In the genomic region with DNA sequence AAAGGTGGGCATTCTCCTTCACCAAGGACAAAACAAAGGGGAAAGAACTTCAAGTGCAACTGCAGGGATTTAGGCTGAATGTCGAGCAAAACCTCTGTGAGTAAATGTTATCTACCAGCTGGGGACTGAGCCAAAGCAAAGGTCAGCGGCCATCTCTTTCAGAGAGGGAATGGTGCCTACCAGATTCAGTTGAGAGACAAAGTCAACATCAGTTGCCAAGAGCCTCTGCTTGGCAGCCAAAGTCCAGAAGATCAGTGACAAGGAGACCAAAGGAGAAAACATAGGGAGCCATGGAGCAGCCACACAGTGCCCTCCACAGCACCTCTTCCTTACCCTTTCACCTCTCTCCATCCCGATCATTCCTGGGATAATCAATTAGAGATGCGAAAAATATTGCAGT, we compare ENCODE assay signal across 1 cellular context.
TF ChIP-seq lines count a peak whose summit lies in the region.

No MANE protein-coding gene starts in this region.

TF ChIP-seq in HepG2, 621 proteins besides CTCF, POLR2A, EP300 and RAD21 (continued from another document and continues in another):
- TF ChIP-seq, protein P1, sequence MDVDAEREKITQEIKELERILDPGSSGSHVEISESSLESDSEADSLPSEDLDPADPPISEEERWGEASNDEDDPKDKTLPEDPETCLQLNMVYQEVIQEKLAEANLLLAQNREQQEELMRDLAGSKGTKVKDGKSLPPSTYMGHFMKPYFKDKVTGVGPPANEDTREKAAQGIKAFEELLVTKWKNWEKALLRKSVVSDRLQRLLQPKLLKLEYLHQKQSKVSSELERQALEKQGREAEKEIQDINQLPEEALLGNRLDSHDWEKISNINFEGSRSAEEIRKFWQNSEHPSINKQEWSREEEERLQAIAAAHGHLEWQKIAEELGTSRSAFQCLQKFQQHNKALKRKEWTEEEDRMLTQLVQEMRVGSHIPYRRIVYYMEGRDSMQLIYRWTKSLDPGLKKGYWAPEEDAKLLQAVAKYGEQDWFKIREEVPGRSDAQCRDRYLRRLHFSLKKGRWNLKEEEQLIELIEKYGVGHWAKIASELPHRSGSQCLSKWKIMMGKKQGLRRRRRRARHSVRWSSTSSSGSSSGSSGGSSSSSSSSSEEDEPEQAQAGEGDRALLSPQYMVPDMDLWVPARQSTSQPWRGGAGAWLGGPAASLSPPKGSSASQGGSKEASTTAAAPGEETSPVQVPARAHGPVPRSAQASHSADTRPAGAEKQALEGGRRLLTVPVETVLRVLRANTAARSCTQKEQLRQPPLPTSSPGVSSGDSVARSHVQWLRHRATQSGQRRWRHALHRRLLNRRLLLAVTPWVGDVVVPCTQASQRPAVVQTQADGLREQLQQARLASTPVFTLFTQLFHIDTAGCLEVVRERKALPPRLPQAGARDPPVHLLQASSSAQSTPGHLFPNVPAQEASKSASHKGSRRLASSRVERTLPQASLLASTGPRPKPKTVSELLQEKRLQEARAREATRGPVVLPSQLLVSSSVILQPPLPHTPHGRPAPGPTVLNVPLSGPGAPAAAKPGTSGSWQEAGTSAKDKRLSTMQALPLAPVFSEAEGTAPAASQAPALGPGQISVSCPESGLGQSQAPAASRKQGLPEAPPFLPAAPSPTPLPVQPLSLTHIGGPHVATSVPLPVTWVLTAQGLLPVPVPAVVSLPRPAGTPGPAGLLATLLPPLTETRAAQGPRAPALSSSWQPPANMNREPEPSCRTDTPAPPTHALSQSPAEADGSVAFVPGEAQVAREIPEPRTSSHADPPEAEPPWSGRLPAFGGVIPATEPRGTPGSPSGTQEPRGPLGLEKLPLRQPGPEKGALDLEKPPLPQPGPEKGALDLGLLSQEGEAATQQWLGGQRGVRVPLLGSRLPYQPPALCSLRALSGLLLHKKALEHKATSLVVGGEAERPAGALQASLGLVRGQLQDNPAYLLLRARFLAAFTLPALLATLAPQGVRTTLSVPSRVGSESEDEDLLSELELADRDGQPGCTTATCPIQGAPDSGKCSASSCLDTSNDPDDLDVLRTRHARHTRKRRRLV (CRISPR knock-in tag; IDR thresholded peaks at IDR 0.05), result no peak
- no peak for TF ChIP-seq ADNP (CRISPR knock-in tag; IDR thresholded peaks at IDR 0.05)
- TF ChIP-seq MBD4 (IDR thresholded peaks at IDR 0.05; ENCODE audit: borderline replicate concordance, low read length), result no peak
- no peak for TF ChIP-seq ZBTB8A (CRISPR knock-in tag; IDR thresholded peaks at IDR 0.05; ENCODE audit: borderline replicate concordance, low read depth)
- no peak for TF ChIP-seq ZKSCAN1 (IDR thresholded peaks at IDR 0.05; ENCODE audit: low read length)
- no peak for TF ChIP-seq ZNF652 (CRISPR knock-in tag; IDR thresholded peaks at IDR 0.05; ENCODE audit: borderline replicate concordance, low read depth)
- no peak for TF ChIP-seq ZNF816 (CRISPR knock-in tag; IDR thresholded peaks at IDR 0.05; ENCODE audit: borderline replicate concordance)
- no peak for TF ChIP-seq ZNF569 (CRISPR knock-in tag; IDR thresholded peaks at IDR 0.05; ENCODE audit: borderline replicate concordance)
- TF ChIP-seq, protein P2, sequence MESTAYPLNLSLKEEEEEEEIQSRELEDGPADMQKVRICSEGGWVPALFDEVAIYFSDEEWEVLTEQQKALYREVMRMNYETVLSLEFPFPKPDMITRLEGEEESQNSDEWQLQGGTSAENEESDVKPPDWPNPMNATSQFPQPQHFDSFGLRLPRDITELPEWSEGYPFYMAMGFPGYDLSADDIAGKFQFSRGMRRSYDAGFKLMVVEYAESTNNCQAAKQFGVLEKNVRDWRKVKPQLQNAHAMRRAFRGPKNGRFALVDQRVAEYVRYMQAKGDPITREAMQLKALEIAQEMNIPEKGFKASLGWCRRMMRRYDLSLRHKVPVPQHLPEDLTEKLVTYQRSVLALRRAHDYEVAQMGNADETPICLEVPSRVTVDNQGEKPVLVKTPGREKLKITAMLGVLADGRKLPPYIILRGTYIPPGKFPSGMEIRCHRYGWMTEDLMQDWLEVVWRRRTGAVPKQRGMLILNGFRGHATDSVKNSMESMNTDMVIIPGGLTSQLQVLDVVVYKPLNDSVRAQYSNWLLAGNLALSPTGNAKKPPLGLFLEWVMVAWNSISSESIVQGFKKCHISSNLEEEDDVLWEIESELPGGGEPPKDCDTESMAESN (CRISPR knock-in tag; conservative IDR thresholded peaks at IDR 0.05), result no peak
- TF ChIP-seq ERF (CRISPR knock-in tag; IDR thresholded peaks at IDR 0.05), result no peak
- no peak for TF ChIP-seq ZNF547 (CRISPR knock-in tag; IDR thresholded peaks at IDR 0.05)
- TF ChIP-seq, protein P3, sequence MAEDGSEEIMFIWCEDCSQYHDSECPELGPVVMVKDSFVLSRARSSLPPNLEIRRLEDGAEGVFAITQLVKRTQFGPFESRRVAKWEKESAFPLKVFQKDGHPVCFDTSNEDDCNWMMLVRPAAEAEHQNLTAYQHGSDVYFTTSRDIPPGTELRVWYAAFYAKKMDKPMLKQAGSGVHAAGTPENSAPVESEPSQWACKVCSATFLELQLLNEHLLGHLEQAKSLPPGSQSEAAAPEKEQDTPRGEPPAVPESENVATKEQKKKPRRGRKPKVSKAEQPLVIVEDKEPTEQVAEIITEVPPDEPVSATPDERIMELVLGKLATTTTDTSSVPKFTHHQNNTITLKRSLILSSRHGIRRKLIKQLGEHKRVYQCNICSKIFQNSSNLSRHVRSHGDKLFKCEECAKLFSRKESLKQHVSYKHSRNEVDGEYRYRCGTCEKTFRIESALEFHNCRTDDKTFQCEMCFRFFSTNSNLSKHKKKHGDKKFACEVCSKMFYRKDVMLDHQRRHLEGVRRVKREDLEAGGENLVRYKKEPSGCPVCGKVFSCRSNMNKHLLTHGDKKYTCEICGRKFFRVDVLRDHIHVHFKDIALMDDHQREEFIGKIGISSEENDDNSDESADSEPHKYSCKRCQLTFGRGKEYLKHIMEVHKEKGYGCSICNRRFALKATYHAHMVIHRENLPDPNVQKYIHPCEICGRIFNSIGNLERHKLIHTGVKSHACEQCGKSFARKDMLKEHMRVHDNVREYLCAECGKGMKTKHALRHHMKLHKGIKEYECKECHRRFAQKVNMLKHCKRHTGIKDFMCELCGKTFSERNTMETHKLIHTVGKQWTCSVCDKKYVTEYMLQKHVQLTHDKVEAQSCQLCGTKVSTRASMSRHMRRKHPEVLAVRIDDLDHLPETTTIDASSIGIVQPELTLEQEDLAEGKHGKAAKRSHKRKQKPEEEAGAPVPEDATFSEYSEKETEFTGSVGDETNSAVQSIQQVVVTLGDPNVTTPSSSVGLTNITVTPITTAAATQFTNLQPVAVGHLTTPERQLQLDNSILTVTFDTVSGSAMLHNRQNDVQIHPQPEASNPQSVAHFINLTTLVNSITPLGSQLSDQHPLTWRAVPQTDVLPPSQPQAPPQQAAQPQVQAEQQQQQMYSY (CRISPR knock-in tag; IDR thresholded peaks at IDR 0.05), result no peak
- TF ChIP-seq ZNF205 (CRISPR knock-in tag; IDR thresholded peaks at IDR 0.05), result 0 out of 2 replicates have a peak, but pooled peaks have one; percentile 54
- TF ChIP-seq, protein P4, sequence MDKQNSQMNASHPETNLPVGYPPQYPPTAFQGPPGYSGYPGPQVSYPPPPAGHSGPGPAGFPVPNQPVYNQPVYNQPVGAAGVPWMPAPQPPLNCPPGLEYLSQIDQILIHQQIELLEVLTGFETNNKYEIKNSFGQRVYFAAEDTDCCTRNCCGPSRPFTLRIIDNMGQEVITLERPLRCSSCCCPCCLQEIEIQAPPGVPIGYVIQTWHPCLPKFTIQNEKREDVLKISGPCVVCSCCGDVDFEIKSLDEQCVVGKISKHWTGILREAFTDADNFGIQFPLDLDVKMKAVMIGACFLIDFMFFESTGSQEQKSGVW (CRISPR knock-in tag; IDR thresholded peaks at IDR 0.05; ENCODE audit: borderline replicate concordance), result no peak
- TF ChIP-seq, protein P5, sequence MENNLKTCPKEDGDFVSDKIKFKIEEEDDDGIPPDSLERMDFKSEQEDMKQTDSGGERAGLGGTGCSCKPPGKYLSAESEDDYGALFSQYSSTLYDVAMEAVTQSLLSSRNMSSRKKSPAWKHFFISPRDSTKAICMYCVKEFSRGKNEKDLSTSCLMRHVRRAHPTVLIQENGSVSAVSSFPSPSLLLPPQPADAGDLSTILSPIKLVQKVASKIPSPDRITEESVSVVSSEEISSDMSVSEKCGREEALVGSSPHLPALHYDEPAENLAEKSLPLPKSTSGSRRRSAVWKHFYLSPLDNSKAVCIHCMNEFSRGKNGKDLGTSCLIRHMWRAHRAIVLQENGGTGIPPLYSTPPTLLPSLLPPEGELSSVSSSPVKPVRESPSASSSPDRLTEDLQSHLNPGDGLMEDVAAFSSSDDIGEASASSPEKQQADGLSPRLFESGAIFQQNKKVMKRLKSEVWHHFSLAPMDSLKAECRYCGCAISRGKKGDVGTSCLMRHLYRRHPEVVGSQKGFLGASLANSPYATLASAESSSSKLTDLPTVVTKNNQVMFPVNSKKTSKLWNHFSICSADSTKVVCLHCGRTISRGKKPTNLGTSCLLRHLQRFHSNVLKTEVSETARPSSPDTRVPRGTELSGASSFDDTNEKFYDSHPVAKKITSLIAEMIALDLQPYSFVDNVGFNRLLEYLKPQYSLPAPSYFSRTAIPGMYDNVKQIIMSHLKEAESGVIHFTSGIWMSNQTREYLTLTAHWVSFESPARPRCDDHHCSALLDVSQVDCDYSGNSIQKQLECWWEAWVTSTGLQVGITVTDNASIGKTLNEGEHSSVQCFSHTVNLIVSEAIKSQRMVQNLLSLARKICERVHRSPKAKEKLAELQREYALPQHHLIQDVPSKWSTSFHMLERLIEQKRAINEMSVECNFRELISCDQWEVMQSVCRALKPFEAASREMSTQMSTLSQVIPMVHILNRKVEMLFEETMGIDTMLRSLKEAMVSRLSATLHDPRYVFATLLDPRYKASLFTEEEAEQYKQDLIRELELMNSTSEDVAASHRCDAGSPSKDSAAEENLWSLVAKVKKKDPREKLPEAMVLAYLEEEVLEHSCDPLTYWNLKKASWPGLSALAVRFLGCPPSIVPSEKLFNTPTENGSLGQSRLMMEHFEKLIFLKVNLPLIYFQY (CRISPR knock-in tag; IDR thresholded peaks at IDR 0.05; ENCODE audit: borderline replicate concordance), result no peak
- TF ChIP-seq MTF1 (CRISPR knock-in tag; IDR thresholded peaks at IDR 0.05), result no peak
- TF ChIP-seq, protein P6, sequence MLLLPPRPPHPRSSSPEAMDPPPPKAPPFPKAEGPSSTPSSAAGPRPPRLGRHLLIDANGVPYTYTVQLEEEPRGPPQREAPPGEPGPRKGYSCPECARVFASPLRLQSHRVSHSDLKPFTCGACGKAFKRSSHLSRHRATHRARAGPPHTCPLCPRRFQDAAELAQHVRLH (CRISPR knock-in tag; IDR thresholded peaks at IDR 0.05; ENCODE audit: borderline replicate concordance, low read depth), result no peak
- peak; percentile 43; the same call in 1 of the 2 replicates for TF ChIP-seq ZNF782 (CRISPR knock-in tag; IDR thresholded peaks at IDR 0.05; ENCODE audit: borderline replicate concordance)
- TF ChIP-seq, protein P7, sequence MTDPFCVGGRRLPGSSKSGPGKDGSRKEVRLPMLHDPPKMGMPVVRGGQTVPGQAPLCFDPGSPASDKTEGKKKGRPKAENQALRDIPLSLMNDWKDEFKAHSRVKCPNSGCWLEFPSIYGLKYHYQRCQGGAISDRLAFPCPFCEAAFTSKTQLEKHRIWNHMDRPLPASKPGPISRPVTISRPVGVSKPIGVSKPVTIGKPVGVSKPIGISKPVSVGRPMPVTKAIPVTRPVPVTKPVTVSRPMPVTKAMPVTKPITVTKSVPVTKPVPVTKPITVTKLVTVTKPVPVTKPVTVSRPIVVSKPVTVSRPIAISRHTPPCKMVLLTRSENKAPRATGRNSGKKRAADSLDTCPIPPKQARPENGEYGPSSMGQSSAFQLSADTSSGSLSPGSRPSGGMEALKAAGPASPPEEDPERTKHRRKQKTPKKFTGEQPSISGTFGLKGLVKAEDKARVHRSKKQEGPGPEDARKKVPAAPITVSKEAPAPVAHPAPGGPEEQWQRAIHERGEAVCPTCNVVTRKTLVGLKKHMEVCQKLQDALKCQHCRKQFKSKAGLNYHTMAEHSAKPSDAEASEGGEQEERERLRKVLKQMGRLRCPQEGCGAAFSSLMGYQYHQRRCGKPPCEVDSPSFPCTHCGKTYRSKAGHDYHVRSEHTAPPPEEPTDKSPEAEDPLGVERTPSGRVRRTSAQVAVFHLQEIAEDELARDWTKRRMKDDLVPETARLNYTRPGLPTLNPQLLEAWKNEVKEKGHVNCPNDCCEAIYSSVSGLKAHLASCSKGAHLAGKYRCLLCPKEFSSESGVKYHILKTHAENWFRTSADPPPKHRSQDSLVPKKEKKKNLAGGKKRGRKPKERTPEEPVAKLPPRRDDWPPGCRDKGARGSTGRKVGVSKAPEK (CRISPR knock-in tag; IDR thresholded peaks at IDR 0.05; ENCODE audit: borderline replicate concordance), result no peak
- TF ChIP-seq, protein P8, sequence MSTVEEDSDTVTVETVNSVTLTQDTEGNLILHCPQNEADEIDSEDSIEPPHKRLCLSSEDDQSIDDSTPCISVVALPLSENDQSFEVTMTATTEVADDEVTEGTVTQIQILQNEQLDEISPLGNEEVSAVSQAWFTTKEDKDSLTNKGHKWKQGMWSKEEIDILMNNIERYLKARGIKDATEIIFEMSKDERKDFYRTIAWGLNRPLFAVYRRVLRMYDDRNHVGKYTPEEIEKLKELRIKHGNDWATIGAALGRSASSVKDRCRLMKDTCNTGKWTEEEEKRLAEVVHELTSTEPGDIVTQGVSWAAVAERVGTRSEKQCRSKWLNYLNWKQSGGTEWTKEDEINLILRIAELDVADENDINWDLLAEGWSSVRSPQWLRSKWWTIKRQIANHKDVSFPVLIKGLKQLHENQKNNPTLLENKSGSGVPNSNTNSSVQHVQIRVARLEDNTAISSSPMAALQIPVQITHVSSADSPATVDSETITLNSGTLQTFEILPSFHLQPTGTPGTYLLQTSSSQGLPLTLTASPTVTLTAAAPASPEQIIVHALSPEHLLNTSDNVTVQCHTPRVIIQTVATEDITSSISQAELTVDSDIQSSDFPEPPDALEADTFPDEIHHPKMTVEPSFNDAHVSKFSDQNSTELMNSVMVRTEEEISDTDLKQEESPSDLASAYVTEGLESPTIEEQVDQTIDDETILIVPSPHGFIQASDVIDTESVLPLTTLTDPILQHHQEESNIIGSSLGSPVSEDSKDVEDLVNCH (CRISPR knock-in tag; IDR thresholded peaks at IDR 0.05), result no peak
- no peak for TF ChIP-seq ATRX (CRISPR knock-in tag; IDR thresholded peaks at IDR 0.05; ENCODE audit: borderline replicate concordance)
- TF ChIP-seq FOXM1 (CRISPR knock-in tag; IDR thresholded peaks at IDR 0.05), result no peak
- no peak for TF ChIP-seq ZSCAN20 (CRISPR knock-in tag; IDR thresholded peaks at IDR 0.05; ENCODE audit: borderline replicate concordance)
- no peak for TF ChIP-seq MEIS2 (CRISPR knock-in tag; IDR thresholded peaks at IDR 0.05)
- TF ChIP-seq PRPF4 (IDR thresholded peaks at IDR 0.05; ENCODE audit: low read depth, low read length, poor library complexity, severe bottlenecking), result no peak
- TF ChIP-seq ESRRA (CRISPR knock-in tag; IDR thresholded peaks at IDR 0.05; ENCODE audit: low read depth), result peak; percentile 84
- no peak for TF ChIP-seq HNRNPLL (IDR thresholded peaks at IDR 0.05; ENCODE audit: low read depth, low read length, poor library complexity, severe bottlenecking)
